8 cellular contexts compared by ENCODE assay signal in the genomic region with DNA sequence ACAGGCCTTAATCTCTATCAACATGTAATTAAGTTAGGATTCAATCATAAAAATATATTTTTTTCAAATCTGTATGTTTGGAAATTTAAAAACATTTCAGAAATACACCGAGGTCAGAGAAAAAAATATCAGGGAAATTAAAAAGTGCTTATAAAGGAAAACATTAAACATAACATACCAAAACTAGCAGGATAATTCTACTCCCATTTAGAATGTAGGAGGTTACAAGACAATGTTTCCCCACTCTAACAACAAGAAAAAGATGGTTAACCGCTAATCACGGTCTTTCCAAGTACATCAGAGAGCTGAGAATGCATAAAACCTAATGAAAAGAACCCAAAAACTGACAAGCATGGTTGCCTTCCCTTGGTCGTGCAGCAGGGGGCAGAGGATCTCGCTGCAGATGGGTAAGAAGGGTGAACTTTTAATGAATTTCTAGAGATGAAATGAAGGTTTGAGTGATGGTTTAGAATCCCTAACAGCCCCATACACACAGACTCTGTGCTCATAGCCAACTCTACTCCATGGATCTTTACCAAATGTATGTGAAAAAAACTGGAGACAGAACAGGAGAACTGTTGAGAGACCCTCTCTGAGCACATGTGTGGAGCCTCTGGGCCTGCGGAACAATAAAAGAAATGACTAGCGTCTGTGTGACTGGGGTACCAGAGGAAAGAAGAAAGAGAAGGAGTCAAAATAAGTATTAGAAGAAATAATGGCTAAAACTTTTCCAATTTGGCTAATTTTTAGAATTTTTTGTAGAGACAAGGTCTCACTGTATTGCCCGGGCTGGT. TPM values are rescaled to one million over a fixed set of nuclear protein-coding genes. Genes with fewer than 3 reads are reported as not detected.
DNase-seq lines count a peak whose midpoint lies in the region; ATAC-seq and TF ChIP-seq lines count a peak whose summit lies in the region.

No MANE protein-coding gene starts in this region.

- TF ChIP-seq CTCF in cardiac muscle cell (IDR thresholded peaks at IDR 0.05; ENCODE audit: low read depth, low read length) = peak; percentile 92
- peak; percentile 85 for TF ChIP-seq CTCF in OCI-LY1 (IDR thresholded peaks at IDR 0.05; ENCODE audit: low read length)

- no peaks in the 10 kb centered on the region for H3F3A ChIP-seq in OCI-LY1 (ENCODE audit: insufficient read depth, low read length)

- H3K4me2 ChIP-seq in OCI-LY1 (ENCODE audit: low read length) = no peak overlapping the region

- H3K4me1 ChIP-seq in cardiac muscle cell (ENCODE audit: low read depth) = no peaks in the 10 kb centered on the region
- H3K4me1 ChIP-seq in OCI-LY1 (ENCODE audit: insufficient read depth, low read length, severe bottlenecking) = no peaks in the 10 kb centered on the region

- H3K9me3 ChIP-seq in cardiac muscle cell (ENCODE audit: low read depth) (no peaks in the 10 kb centered on the region), OCI-LY1 (ENCODE audit: low read length) (no peaks in the 10 kb centered on the region)

- H3K27me3 ChIP-seq in cardiac muscle cell = no peaks in the 10 kb centered on the region
- H3K27me3 ChIP-seq in OCI-LY1 (ENCODE audit: insufficient read depth, low read length) = no peaks in the 10 kb centered on the region

- intact Hi-C loops in left cardiac atrium (cut with DNase I) = no loop called here

- H3K36me3 ChIP-seq in cardiac muscle cell (no peaks in the 10 kb centered on the region), OCI-LY1 (ENCODE audit: insufficient read depth, low read length) (no peaks in the 10 kb centered on the region)

- H3K4me3 ChIP-seq in cardiac muscle cell = no peak overlapping the region
- no peak overlapping the region for H3K4me3 ChIP-seq in OCI-LY1 (ENCODE audit: low read depth, low read length, poor library complexity, severe bottlenecking)

- H3K79me2 ChIP-seq in OCI-LY1 (ENCODE audit: insufficient read depth, low read length) = no peaks in the 10 kb centered on the region

- H3K9ac ChIP-seq in OCI-LY1 (ENCODE audit: low read length) = no peak overlapping the region

- H2AFZ ChIP-seq in OCI-LY1 (ENCODE audit: low read length) = no peak overlapping the region

- no peaks in the 10 kb centered on the region for H4K20me1 ChIP-seq in OCI-LY1 (ENCODE audit: insufficient read depth, low read length)

- no peak for ATAC-seq in left cardiac atrium
- ATAC-seq in HG03108 (IDR thresholded peaks at IDR 0.05; ENCODE audit: unreplicated experiment) = no peak

- no peak overlapping the region for H3K27ac ChIP-seq in cardiac muscle cell
- no peak overlapping the region for H3K27ac ChIP-seq in OCI-LY1 (ENCODE audit: low read depth, low read length, poor library complexity, severe bottlenecking)

- DNase-seq in cardiac muscle cell (ENCODE audit: low read depth in 1 of 2, low spot score in 1 of 2) (peak; percentile 23 to 72), left cardiac atrium (no peak), activated T-helper 1 cell treated with Interleukin-2 at 50 U/mL for 16 hours (ENCODE audit: low read depth) (peak; percentile 16), foreskin melanocyte (peak; percentile 52), NCI-H2081 (lab: John Stamatoyannopoulos, UW) (no peak)
- peak; percentile 9 for DNase-seq in stimulated activated CD4-positive, alpha-beta T cell treated with anti-CD3 and anti-CD28 coated beads, Interleukin-2, amount 100 ng/mL, for 4 hours (ENCODE audit: low read depth)

- H3K9me2 ChIP-seq in OCI-LY1 (ENCODE audit: low read depth, low read length) = no peaks in the 10 kb centered on the region

RNA-seq across cellular contexts. Expression of a gene that starts 51.3 kb away (rescaled TPM):
- 115 and 203 TPM in 2 replicates for total RNA-seq in cardiac muscle cell
- polyA plus RNA-seq in cardiac muscle cell = 88.5 and 133 TPM in 2 replicates
- 10 to 100 TPM; 77.3 to 83.4 TPM for total RNA-seq in left cardiac atrium

Comparison
In these comparisons a context has a peak if more than half of its experiments do, and no peak if none do; other contexts are left out.
1. DNase-seq: peak in cardiac muscle cell (2 of 2), activated T-helper 1 cell treated with Interleukin-2 at 50 U/mL for 16 hours (single experiment), foreskin melanocyte (single experiment) and stimulated activated CD4-positive, alpha-beta T cell treated with anti-CD3 and anti-CD28 coated beads, Interleukin-2, amount 100 ng/mL, for 4 hours (single experiment); none in left cardiac atrium (single experiment) and NCI-H2081 (0 of 2).